In genomic region chr6:151493495-151494234, GRCh38 we compare ENCODE assay signal across 9 cellular contexts. TPM values are rescaled to one million over a fixed set of nuclear protein-coding genes. Genes with fewer than 3 reads are reported as not detected.
DNase-seq lines count a peak whose midpoint lies in the region; ATAC-seq, FAIRE-seq and TF ChIP-seq lines count a peak whose summit lies in the region.
"Had no signal": no experiment of that assay in that cellular context is flagged by ENCODE, and none has a peak within 500 bp of the region (broad histone marks: within the 10 kb centered on the region; RNA-seq: fewer than 3 reads in every experiment).

Gene CCDC170, plus strand, starts transcription at chr6:151494017. Its CDS starts 112 bp downstream, at chr6:151494129.

- no peak for TF ChIP-seq CTCF in A549 (IDR thresholded peaks at IDR 0.05)
- no peak for TF ChIP-seq CTCF in GM12865 (IDR thresholded peaks at IDR 0.05; ENCODE audit: insufficient read depth, low read depth, low read length, missing control alignments)
- no peak for TF ChIP-seq CTCF in epithelial cell of proximal tubule (conservative IDR thresholded peaks at IDR 0.05; ENCODE audit: low read depth, low read length)
- TF ChIP-seq CTCF in mesothelial cell of epicardium (IDR thresholded peaks at IDR 0.05; ENCODE audit: unreplicated experiment), result no peak
- TF ChIP-seq CTCF in type B pancreatic cell (conservative IDR thresholded peaks at IDR 0.05), result peak; percentile 14

- peak within 1 kb of the TSS; percentile 81 for H3K27ac Mint-ChIP-seq in mesothelial cell of epicardium
- peak within 1 kb of the TSS; percentile 46 for H3K27ac Mint-ChIP-seq in type B pancreatic cell

- no peak for TF ChIP-seq POLR2A in A549 (IDR thresholded peaks at IDR 0.05; ENCODE audit: low read length)

- 37% methylated on average over 9 of the region's 70 CpGs for WGBS in A549 (ENCODE audit: missing lambda C conversion rate)

- TF ChIP-seq EP300 in A549 (IDR thresholded peaks at IDR 0.05), result no peak

- no peaks in the 10 kb centered on the region for H3K4me1 ChIP-seq in A549

- peak; percentile 80 to 81 for ATAC-seq in A549
- ATAC-seq in SK-N-SH treated with all-trans-retinoic acid at 6 μM for 48 hours, result peak; percentile 76
- ATAC-seq in HG02840 (IDR thresholded peaks at IDR 0.05; ENCODE audit: low FRiP score, unreplicated experiment), result no peak
- ATAC-seq in HG02798 (IDR thresholded peaks at IDR 0.05; ENCODE audit: poor library complexity, unreplicated experiment), result no peak

- FAIRE-seq in A549 (lab: Jason Lieb, UNC), result no peak

- H3K4me1 Mint-ChIP-seq in mesothelial cell of epicardium (peaks cover 15% of the 10 kb centered on the region), type B pancreatic cell (ENCODE audit: unreplicated experiment) (peaks cover 6% of the 10 kb centered on the region)

- H3K27me3 Mint-ChIP-seq in mesothelial cell of epicardium (ENCODE audit: low read depth) (peaks cover 54% of the 10 kb centered on the region), type B pancreatic cell (peaks cover 59% of the 10 kb centered on the region)

- CTCF ChIA-PET in A549 (lab: Yijun Ruan, JAX), result no interaction called here

- DNase-seq in A549 (ENCODE audit: low read depth in 1 of 2, low spot score in 1 of 2) (peak; percentile 13 to 25), GM12865 (ENCODE audit: low read depth) (no peak), epithelial cell of proximal tubule (ENCODE audit: low read depth) (no peak), mesothelial cell of epicardium (ENCODE audit: low spot score in 2 of 2, unreplicated experiment in 2 of 2) (peak; percentile 37 to 62), type B pancreatic cell (ENCODE audit: extremely low spot score, unreplicated experiment) (peak; percentile 75)

- H3K36me3 Mint-ChIP-seq in mesothelial cell of epicardium (no peaks in the 10 kb centered on the region), type B pancreatic cell (no peaks in the 10 kb centered on the region)

- H3K4me3 Mint-ChIP-seq in mesothelial cell of epicardium (peak within 1 kb of the TSS; percentile 71), type B pancreatic cell (peak within 1 kb of the TSS; percentile 88)

- peak within 1 kb of the TSS; percentile 70 to 87 for H3K27ac ChIP-seq in A549
- H3K27ac ChIP-seq: epithelial cell of prostate had no signal

- H3K9me3 Mint-ChIP-seq in mesothelial cell of epicardium, result no peaks in the 10 kb centered on the region
- no peaks in the 10 kb centered on the region for H3K9me3 Mint-ChIP-seq in type B pancreatic cell

- peak within 1 kb of the TSS; percentile 100 for H3K4me2 ChIP-seq in A549

- no peaks in the 10 kb centered on the region for H3K9me3 ChIP-seq in A549

- no peak for TF ChIP-seq RAD21 in A549 (conservative IDR thresholded peaks at IDR 0.05 in 1 of 2, IDR thresholded peaks at IDR 0.05 in 1 of 2)

- POLR2A ChIA-PET in A549 (lab: Yijun Ruan, JAX), result no interaction called here

- H3K4me3 ChIP-seq in A549, result peak within 1 kb of the TSS; percentile 75
- peak within 1 kb of the TSS; percentile 14; the same call in 1 of the 2 replicates for H3K4me3 ChIP-seq in GM12865 (ENCODE audit: low read depth, low read length)
- peak within 1 kb of the TSS; percentile 72 for H3K4me3 ChIP-seq in epithelial cell of proximal tubule (ENCODE audit: low read depth, low read length)

TF ChIP-seq in A549, 52 proteins besides CTCF, POLR2A, EP300 and RAD21:
- TF ChIP-seq MAX (IDR thresholded peaks at IDR 0.05) (no peak), CHD2 (IDR thresholded peaks at IDR 0.05; ENCODE audit: low read length, partially characterized antibody) (no peak), TFCP2L1 (CRISPR knock-in tag; IDR thresholded peaks at IDR 0.05) (no peak), PHF8 (IDR thresholded peaks at IDR 0.05; ENCODE audit: borderline replicate concordance, low read depth) (no peak), GATA3 (IDR thresholded peaks at IDR 0.05; ENCODE audit: borderline replicate concordance) (no peak), HOXA7 (CRISPR knock-in tag; IDR thresholded peaks at IDR 0.05) (no peak), CBX8 (IDR thresholded peaks at IDR 0.05) (no peak), MYC (IDR thresholded peaks at IDR 0.05; ENCODE audit: borderline replicate concordance, low read length) (no peak), POLR2AphosphoS2 (conservative IDR thresholded peaks at IDR 0.05; ENCODE audit: low read length) (no peak), FOXS1 (CRISPR knock-in tag; IDR thresholded peaks at IDR 0.05) (no peak), ESRRA (IDR thresholded peaks at IDR 0.05; ENCODE audit: borderline replicate concordance, low read length) (no peak)
- TF ChIP-seq, protein P1, sequence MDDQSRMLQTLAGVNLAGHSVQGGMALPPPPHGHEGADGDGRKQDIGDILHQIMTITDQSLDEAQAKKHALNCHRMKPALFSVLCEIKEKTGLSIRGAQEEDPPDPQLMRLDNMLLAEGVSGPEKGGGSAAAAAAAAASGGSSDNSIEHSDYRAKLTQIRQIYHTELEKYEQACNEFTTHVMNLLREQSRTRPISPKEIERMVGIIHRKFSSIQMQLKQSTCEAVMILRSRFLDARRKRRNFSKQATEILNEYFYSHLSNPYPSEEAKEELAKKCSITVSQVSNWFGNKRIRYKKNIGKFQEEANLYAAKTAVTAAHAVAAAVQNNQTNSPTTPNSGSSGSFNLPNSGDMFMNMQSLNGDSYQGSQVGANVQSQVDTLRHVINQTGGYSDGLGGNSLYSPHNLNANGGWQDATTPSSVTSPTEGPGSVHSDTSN (IDR thresholded peaks at IDR 0.05), result no peak
- TF ChIP-seq, protein P2, sequence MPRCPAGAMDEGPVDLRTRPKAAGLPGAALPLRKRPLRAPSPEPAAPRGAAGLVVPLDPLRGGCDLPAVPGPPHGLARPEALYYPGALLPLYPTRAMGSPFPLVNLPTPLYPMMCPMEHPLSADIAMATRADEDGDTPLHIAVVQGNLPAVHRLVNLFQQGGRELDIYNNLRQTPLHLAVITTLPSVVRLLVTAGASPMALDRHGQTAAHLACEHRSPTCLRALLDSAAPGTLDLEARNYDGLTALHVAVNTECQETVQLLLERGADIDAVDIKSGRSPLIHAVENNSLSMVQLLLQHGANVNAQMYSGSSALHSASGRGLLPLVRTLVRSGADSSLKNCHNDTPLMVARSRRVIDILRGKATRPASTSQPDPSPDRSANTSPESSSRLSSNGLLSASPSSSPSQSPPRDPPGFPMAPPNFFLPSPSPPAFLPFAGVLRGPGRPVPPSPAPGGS (IDR thresholded peaks at IDR 0.05), result no peak

TF ChIP-seq in SK-N-SH treated with all-trans-retinoic acid at 6 μM for 48 hours, 23 proteins besides CTCF, POLR2A, EP300 and RAD21:
- TF ChIP-seq RARB (CRISPR knock-in tag; IDR thresholded peaks at IDR 0.05) (no peak), ZNF70 (CRISPR knock-in tag; IDR thresholded peaks at IDR 0.05) (no peak), CSRNP3 (CRISPR knock-in tag; IDR thresholded peaks at IDR 0.05) (no peak), ZFP3 (CRISPR knock-in tag; IDR thresholded peaks at IDR 0.05) (no peak), CSDC2 (CRISPR knock-in tag; IDR thresholded peaks at IDR 0.05) (no peak), ZNF565 (CRISPR knock-in tag; conservative IDR thresholded peaks at IDR 0.05; ENCODE audit: low read depth) (no peak), BACH2 (CRISPR knock-in tag; IDR thresholded peaks at IDR 0.05; ENCODE audit: borderline replicate concordance) (no peak), OSR1 (CRISPR knock-in tag; IDR thresholded peaks at IDR 0.05) (no peak), ZNF8 (CRISPR knock-in tag; IDR thresholded peaks at IDR 0.05) (no peak), ZC3H10 (CRISPR knock-in tag; IDR thresholded peaks at IDR 0.05) (no peak)

RNA-seq across cellular contexts. Expression of gene CCDC170, which starts in this region (rescaled TPM):
- polyA plus RNA-seq in A549 (2011; rRNA removed) (0.53 and 0.61 TPM in 2 replicates), A549 (2017; fragmentation: RNase III; extraction: RNeasy Plus Mini Kit Qiagen cat#74134 plus additional on column Dnase treatment) (0.05 to 0.09 TPM (median 0.07 TPM) in 3 replicates)
- 0.03 and 0.04 TPM in 2 replicates for polyA plus RNA-seq in A549 (2012; cell fraction: cytosol; rRNA removed)
- 0.01 TPM in 1 of 2 replicates, not detected in the other for polyA plus RNA-seq in A549 (2012; cell fraction: nucleus; rRNA removed)
- polyA minus RNA-seq in A549 (2011; rRNA and poly(A)+ RNA removed), result 0.39 and 1.1 TPM in 2 replicates
- total RNA-seq in epithelial cell of proximal tubule (0.06 and 0.07 TPM in 2 replicates), mesothelial cell of epicardium (2.5 to 3.2 TPM (median 3.0 TPM) in 3 replicates), type B pancreatic cell (ENCODE audit: low replicate concordance) (0.24 and 1.9 TPM in 2 replicates)

Comparison
In these comparisons a context has a peak if more than half of its experiments do, and no peak if none do; other contexts are left out.
1. ATAC-seq: peak in A549 (2 of 2) and SK-N-SH treated with all-trans-retinoic acid at 6 μM for 48 hours (single experiment); none in HG02840 (single experiment) and HG02798 (single experiment).
2. DNase-seq: peak in A549 (2 of 2), mesothelial cell of epicardium (2 of 2) and type B pancreatic cell (single experiment); none in GM12865 (single experiment) and epithelial cell of proximal tubule (single experiment).
3. H3K4me3 ChIP-seq: peak in every context shown above with its lines; median percentile 75 in A549; 72 in epithelial cell of proximal tubule; 14 in GM12865.